Comparison of ENCODE assay signal across 8 cellular contexts in the genomic region with DNA sequence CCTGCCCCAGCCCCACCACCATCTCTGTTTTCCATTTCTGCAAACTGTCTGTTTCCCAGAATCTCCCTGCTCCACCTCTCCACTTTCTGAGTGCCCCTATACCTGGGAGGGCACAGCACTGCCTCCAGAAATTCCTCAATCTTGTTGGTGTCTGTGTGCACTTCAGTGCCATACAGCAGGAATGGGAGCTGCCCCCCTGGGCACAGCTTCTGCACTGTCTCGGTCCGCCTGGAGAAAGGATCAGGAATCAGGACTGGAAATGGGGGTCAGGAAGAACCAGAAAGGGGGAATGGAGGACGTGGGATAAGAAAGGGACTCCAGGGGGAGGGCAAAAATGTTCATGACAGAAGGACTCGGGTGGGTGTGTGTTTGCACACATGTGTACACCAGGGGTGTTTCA. TPM values are rescaled to one million over a fixed set of nuclear protein-coding genes. Genes with fewer than 3 reads are reported as not detected.
DNase-seq lines count a peak whose midpoint lies in the region; ATAC-seq, FAIRE-seq and TF ChIP-seq lines count a peak whose summit lies in the region.
"Had no signal": no experiment of that assay in that cellular context is flagged by ENCODE, and none has a peak within 500 bp of the region (broad histone marks: within the 10 kb centered on the region; RNA-seq: fewer than 3 reads in every experiment).

No MANE protein-coding gene starts in this region.

- H3K4me3 ChIP-seq in AG10803 (ENCODE audit: low read length): peak overlapping the region; percentile 99
- no peak overlapping the region for H3K4me3 ChIP-seq in RWPE2 (ENCODE audit: severe bottlenecking)
- peak overlapping the region in 1 of 2 donors; percentile 100 for H3K4me3 ChIP-seq in kidney (ENCODE audit: low read length in 2 of 2)

- peak overlapping the region; percentile 93 for H3K27ac ChIP-seq in RWPE2 (ENCODE audit: poor library complexity, severe bottlenecking)
- H3K27ac ChIP-seq in kidney (ENCODE audit: low read depth in 2 of 2, low read length in 2 of 2): peak overlapping the region; percentile 98 to 99

- no peak for FAIRE-seq in kidney (lab: Jason Lieb, UNC)
- FAIRE-seq: endometrium had no signal

- H3K9ac ChIP-seq in kidney (ENCODE audit: low read length in 2 of 2): peak overlapping the region in 1 of 2 donors; percentile 99

- peaks cover 33% of the 10 kb centered on the region for H3K4me1 ChIP-seq in RWPE2 (ENCODE audit: insufficient read depth, poor library complexity, severe bottlenecking)
- peaks cover 24 to 33% of the 10 kb centered on the region in 2 donors for H3K4me1 ChIP-seq in kidney (ENCODE audit: control insufficient read depth in 1 of 2, insufficient read depth in 1 of 2, low read depth in 1 of 2, low read length in 2 of 2)

- no peaks in the 10 kb centered on the region for H3K9me3 ChIP-seq in RWPE2 (ENCODE audit: severe bottlenecking)
- no peaks in the 10 kb centered on the region for H3K9me3 ChIP-seq in kidney (ENCODE audit: control insufficient read depth in 1 of 2, low read length in 2 of 2)

- DNase-seq in AG10803 (ENCODE audit: low read depth) (no peak), RWPE2 (ENCODE audit: low spot score) (no peak), kidney (no peak), HuH-7.5 (ENCODE audit: low spot score) (no peak), NCI-H2171 treated with DMSO at 0.1 percent for 48 hours (lab: John Stamatoyannopoulos, UW) (no peak), amygdala (lab: John Stamatoyannopoulos, UW) (no peak)
- DNase-seq: GF-D8 had no signal

- H3K27me3 ChIP-seq in RWPE2 (ENCODE audit: insufficient read depth, poor library complexity, severe bottlenecking): no peaks in the 10 kb centered on the region

- intact Hi-C loops in kidney (cut with DNase I): no loop called here

- TF ChIP-seq CTCF in AG10803 (conservative IDR thresholded peaks at IDR 0.05; ENCODE audit: low read length): no peak
- no peak for TF ChIP-seq CTCF in RWPE2 (IDR thresholded peaks at IDR 0.05; ENCODE audit: poor library complexity, severe bottlenecking)
- TF ChIP-seq CTCF in kidney (IDR thresholded peaks at IDR 0.05; ENCODE audit: borderline replicate concordance, extremely low read depth, insufficient read depth): no peak

- no peak for ATAC-seq in RWPE2 (ENCODE audit: low read depth)

- peaks cover 50% of the 10 kb centered on the region for H3K36me3 ChIP-seq in RWPE2 (ENCODE audit: low read depth)
- peaks cover 16 to 28% of the 10 kb centered on the region in 2 donors for H3K36me3 ChIP-seq in kidney (ENCODE audit: control insufficient read depth in 1 of 2, insufficient read depth in 2 of 2, low read length in 2 of 2)

RNA-seq across cellular contexts. Expression of gene CLIC1, which starts 2.6 kb away (rescaled TPM):
- total RNA-seq in kidney: 456 TPM
- polyA plus RNA-seq in kidney (ENCODE audit: insufficient read depth, low read depth, low replicate concordance): 489 TPM

RNA-seq across cellular contexts. Expression of gene DDAH2, which starts 4.6 kb away (rescaled TPM):
- 98.9 TPM for total RNA-seq in kidney
- polyA plus RNA-seq in kidney (ENCODE audit: insufficient read depth, low read depth, low replicate concordance): 147 TPM

RNA-seq across cellular contexts. Expression of gene MSH5, which starts 6.1 kb away (rescaled TPM):
- total RNA-seq in kidney: 23.7 TPM
- polyA plus RNA-seq in kidney (ENCODE audit: insufficient read depth, low read depth, low replicate concordance): 14.4 TPM

RNA-seq across cellular contexts. Expression of gene MPIG6B, which starts 10.6 kb away (rescaled TPM):
- total RNA-seq in kidney: 0.60 TPM
- not detected for polyA plus RNA-seq in kidney (ENCODE audit: insufficient read depth, low read depth, low replicate concordance)

RNA-seq across cellular contexts. Expression of gene LY6G6C, which starts 12.2 kb away (rescaled TPM):
- total RNA-seq in kidney: not detected
- polyA plus RNA-seq in kidney (ENCODE audit: insufficient read depth, low read depth, low replicate concordance): not detected
